ENCODE assay signal across 8 cellular contexts in the genomic region with DNA sequence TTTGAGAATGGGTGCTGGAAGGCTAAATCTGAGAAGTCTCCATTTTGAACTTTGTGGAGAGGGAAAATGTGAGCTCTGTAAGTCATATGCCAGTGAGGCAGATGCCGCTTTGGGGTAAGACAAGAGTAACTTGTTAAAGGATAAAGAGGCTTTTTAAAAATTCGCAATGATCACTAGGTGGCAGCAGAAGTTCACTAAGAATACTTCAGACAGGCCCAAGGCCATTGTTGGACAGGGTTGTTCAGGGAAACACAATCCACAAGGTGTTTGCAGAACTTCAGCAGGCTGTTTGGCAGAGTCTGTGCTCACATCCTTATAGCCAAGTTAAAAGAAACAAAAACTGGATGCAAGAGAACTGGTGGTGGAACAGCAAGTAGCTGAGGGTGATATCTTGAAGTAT.
DNase-seq lines count a peak whose midpoint lies in the region; ATAC-seq and TF ChIP-seq lines count a peak whose summit lies in the region.

No MANE protein-coding gene starts in this region.

- H3K4me3 ChIP-seq in parathyroid adenoma (ENCODE audit: low read depth, low read length), result no peak overlapping the region

- H3K27ac ChIP-seq in VCaP (peak overlapping the region; percentile 64), parathyroid adenoma (no peak overlapping the region)

- H3K79me2 ChIP-seq in parathyroid adenoma, result no peaks in the 10 kb centered on the region

- no peaks in the 10 kb centered on the region for H3K9me3 ChIP-seq in parathyroid adenoma (ENCODE audit: control insufficient read depth, low read length)

- TF ChIP-seq CTCF in VCaP (conservative IDR thresholded peaks at IDR 0.05) (peak; percentile 76), parathyroid adenoma (IDR thresholded peaks at IDR 0.05) (peak; percentile 25)

- DNase-seq in DMS153 (lab: John Stamatoyannopoulos, UW) (peak; percentile 46), NCI-H2107 treated with DMSO at 0.1 percent for 48 hours (lab: John Stamatoyannopoulos, UW; ENCODE audit: unreplicated experiment) (peak; percentile 41), globus pallidus (ENCODE audit: low spot score) (peak; percentile 76)

- no peak overlapping the region for H3K9ac ChIP-seq in parathyroid adenoma

- no peak overlapping the region for H2AFZ ChIP-seq in parathyroid adenoma

- no peak overlapping the region for H3K4me2 ChIP-seq in parathyroid adenoma (ENCODE audit: low read length)

- H3K27me3 ChIP-seq in parathyroid adenoma (ENCODE audit: control insufficient read depth, insufficient read depth, low read length), result no peaks in the 10 kb centered on the region

- no peaks in the 10 kb centered on the region for H3K4me1 ChIP-seq in parathyroid adenoma

- H3K36me3 ChIP-seq in parathyroid adenoma (ENCODE audit: control insufficient read depth, insufficient read depth, low read length), result no peaks in the 10 kb centered on the region

- ATAC-seq in GM21390 (IDR thresholded peaks at IDR 0.05; ENCODE audit: unreplicated experiment) (peak; percentile 63), HG02973 (IDR thresholded peaks at IDR 0.05; ENCODE audit: unreplicated experiment) (no peak), GM21528 (IDR thresholded peaks at IDR 0.05; ENCODE audit: low FRiP score, unreplicated experiment) (no peak)
